In genomic region chr11:130881475-130882137, GRCh38 we compare ENCODE assay signal across 19 cellular contexts. TPM values are rescaled to one million over a fixed set of nuclear protein-coding genes. Genes with fewer than 3 reads are reported as not detected.
DNase-seq lines count a peak whose midpoint lies in the region; ATAC-seq and TF ChIP-seq lines count a peak whose summit lies in the region.
"Had no signal": no experiment of that assay in that cellular context is flagged by ENCODE, and none has a peak within 500 bp of the region (broad histone marks: within the 10 kb centered on the region; RNA-seq: fewer than 3 reads in every experiment).

No MANE protein-coding gene starts in this region.

- H2AFZ ChIP-seq in osteoblast (ENCODE audit: low read length): no peak overlapping the region
- H2AFZ ChIP-seq: GM23338 had no signal

- H3K27ac ChIP-seq in adipose tissue (ENCODE audit: low read depth, low read length): peak overlapping the region; percentile 15
- H3K27ac ChIP-seq in osteoblast (ENCODE audit: low read depth, low read length): peak overlapping the region; percentile 71
- H3K27ac ChIP-seq: lower lobe of right lung, Peyer's patch had no signal

- H3K4me3 ChIP-seq in osteoblast (ENCODE audit: insufficient read depth, low read length): no peak overlapping the region
- H3K4me3 ChIP-seq: GM23338, lower lobe of right lung, Peyer's patch had no signal

- TF ChIP-seq CTCF in osteoblast (IDR thresholded peaks at IDR 0.05; ENCODE audit: extremely low read depth, low read depth, low read length): no peak
- TF ChIP-seq CTCF in HFFc6 (IDR thresholded peaks at IDR 0.05): no peak

- H3K36me3 Mint-ChIP-seq in activated T-cell treated with anti-CD3 and anti-CD28 coated beads, Interleukin-2, amount 50 U/mL, for 24 hours (ENCODE audit: low read depth): peaks cover 93% of the 10 kb centered on the region
- peaks cover 42% of the 10 kb centered on the region for H3K36me3 Mint-ChIP-seq in HFFc6 (ENCODE audit: low read depth)

- no peaks in the 10 kb centered on the region for H3K27me3 ChIP-seq in osteoblast (ENCODE audit: insufficient read depth, low read length)
- H3K27me3 ChIP-seq: Peyer's patch had no signal

- H3K27me3 Mint-ChIP-seq in activated T-cell treated with anti-CD3 and anti-CD28 coated beads, Interleukin-2, amount 50 U/mL, for 24 hours: no peaks in the 10 kb centered on the region
- H3K27me3 Mint-ChIP-seq in HFFc6 (ENCODE audit: insufficient read depth): no peaks in the 10 kb centered on the region
- H3K27me3 Mint-ChIP-seq: B cell, progenitor cell of endocrine pancreas had no signal

- peak overlapping the region; percentile 62 for H3K27ac Mint-ChIP-seq in activated T-cell treated with anti-CD3 and anti-CD28 coated beads, Interleukin-2, amount 50 U/mL, for 24 hours
- H3K27ac Mint-ChIP-seq in HFFc6: no peak overlapping the region
- H3K27ac Mint-ChIP-seq: B cell, GM23338, progenitor cell of endocrine pancreas had no signal

- WGBS in adipose tissue, 3 donors: 89 to 92% (median 90%) methylated on average over 7 of the region's 7 CpGs

- peaks cover 16% of the 10 kb centered on the region for H3K4me1 Mint-ChIP-seq in activated T-cell treated with anti-CD3 and anti-CD28 coated beads, Interleukin-2, amount 50 U/mL, for 24 hours (ENCODE audit: low read depth)
- peaks cover 5% of the 10 kb centered on the region; the same call in 1 of the 2 replicates for H3K4me1 Mint-ChIP-seq in HFFc6 (ENCODE audit: low read depth)
- H3K4me1 Mint-ChIP-seq: B cell, GM23338 had no signal

- H3K9me3 Mint-ChIP-seq in activated T-cell treated with anti-CD3 and anti-CD28 coated beads, Interleukin-2, amount 50 U/mL, for 24 hours: no peaks in the 10 kb centered on the region
- no peaks in the 10 kb centered on the region for H3K9me3 Mint-ChIP-seq in HFFc6
- H3K9me3 Mint-ChIP-seq: GM23338 had no signal

- H3K4me1 ChIP-seq in osteoblast (ENCODE audit: insufficient read depth, low read length): peaks cover 20% of the 10 kb centered on the region
- H3K4me1 ChIP-seq: Peyer's patch had no signal

- no peaks in the 10 kb centered on the region for H3K79me2 ChIP-seq in osteoblast (ENCODE audit: insufficient read depth, low read length)

- H3K9me3 ChIP-seq in osteoblast (ENCODE audit: low read depth, low read length): no peaks in the 10 kb centered on the region
- H3K9me3 ChIP-seq: lower lobe of right lung, Peyer's patch had no signal

- no peak overlapping the region for H3K4me2 ChIP-seq in osteoblast (ENCODE audit: insufficient read depth, low read length)
- H3K4me2 ChIP-seq: GM23338 had no signal

- peaks cover 68% of the 10 kb centered on the region for H3K36me3 ChIP-seq in osteoblast (ENCODE audit: insufficient read depth, low read length)

- no peaks in the 10 kb centered on the region for H4K20me1 ChIP-seq in osteoblast (ENCODE audit: insufficient read depth, low read length)

- DNase-seq in activated T-cell treated with anti-CD3 and anti-CD28 coated beads, Interleukin-2, amount 50 U/mL, for 24 hours: no peak
- no peak for DNase-seq in activated T-cell treated with anti-CD3 and anti-CD28 coated beads, Interleukin-2, amount 50 U/mL, for 48 hours
- no peak for DNase-seq in osteoblast (ENCODE audit: insufficient read length, low spot score, missing footprints)
- no peak for DNase-seq in HFFc6
- no peak for DNase-seq in NCI-H82 treated with DMSO at 0.1 percent for 48 hours (lab: John Stamatoyannopoulos, UW; ENCODE audit: unreplicated experiment)
- no peak for DNase-seq in T1000 (lab: John Stamatoyannopoulos, UW)
- DNase-seq: activated CD4-positive, CD25-positive, alpha-beta regulatory T cell treated with anti-CD3 and anti-CD28 coated beads, Interleukin-2, amount 50 U/mL, for 72 hours; activated naive CD4-positive, alpha-beta T cell; central memory CD4-positive, alpha-beta T cell; lower lobe of right lung; NCI-H1048; NCI-H187 treated with DMSO at 0.1 percent for 48 hours; NCI-H526 treated with DMSO at 0.1 percent for 48 hours; Peyer's patch had no signal

- no peak overlapping the region for H3K4me3 Mint-ChIP-seq in activated T-cell treated with anti-CD3 and anti-CD28 coated beads, Interleukin-2, amount 50 U/mL, for 24 hours
- H3K4me3 Mint-ChIP-seq in HFFc6: no peak overlapping the region
- H3K4me3 Mint-ChIP-seq: B cell, GM23338 had no signal

- peak; percentile 44 for ATAC-seq in GM19351 (IDR thresholded peaks at IDR 0.05; ENCODE audit: unreplicated experiment)
- ATAC-seq: GM23338, lower lobe of right lung had no signal

RNA-seq across cellular contexts. Expression of gene SNX19, which starts 34.7 kb away (rescaled TPM):
- 10 to 100 TPM; 14.2 to 35.5 (median 16.2) TPM for polyA plus RNA-seq in adipose tissue
- 124 TPM in 2 replicates for total RNA-seq in osteoblast
- 10 to 100 TPM; 44.2 to 56.7 (median 50.2) TPM for total RNA-seq in HFFc6 (2021; fragmentation: NEBNext Ultra II Directional; extraction: Animal tissue kit (Norgen Biotek cat#: 25700))
